ENCODE assay signal across 21 cellular contexts in the genomic region with DNA sequence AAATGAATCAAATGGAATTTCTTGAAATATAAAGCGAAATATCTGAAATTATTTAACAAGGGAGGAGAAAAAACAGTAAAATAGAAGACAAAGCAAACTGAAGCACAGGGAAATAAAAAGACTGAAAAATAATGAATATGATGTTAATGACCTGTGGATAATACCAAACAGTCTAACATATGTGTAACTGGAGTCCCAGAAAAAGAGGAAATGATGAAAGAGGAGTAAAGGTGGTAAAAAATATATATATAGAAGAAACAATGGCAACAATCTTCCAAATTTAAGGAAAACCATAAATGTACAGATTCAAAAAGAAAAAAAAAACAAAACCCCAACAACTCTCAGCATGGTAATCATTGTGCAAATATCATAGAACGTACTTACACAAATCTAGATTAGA.
"Had no signal": no experiment of that assay in that cellular context is flagged by ENCODE, and none has a peak within 500 bp of the region (broad histone marks: within the 10 kb centered on the region; RNA-seq: fewer than 3 reads in every experiment).

No MANE protein-coding gene starts in this region.

- H3K36me3 ChIP-seq: Peyer's patch had no signal

- H3K4me1 ChIP-seq: SJCRH30 had no signal

- H2AFZ ChIP-seq: PC-9 had no signal

- H3K9me3 ChIP-seq: Peyer's patch, SJCRH30 had no signal

- H3K27me3 ChIP-seq: Peyer's patch, SJCRH30 had no signal

- ATAC-seq: Right ventricle myocardium inferior, SK-N-SH treated with all-trans-retinoic acid at 6 μM for 48 hours had no signal

- DNase-seq: Kasumi-1, KG1, MV-4-11, NCI-H1048, NCI-H1105, NCI-H1436 treated with DMSO at 0.1 percent for 48 hours, NCI-H1694, NCI-H2029 treated with DMSO at 0.1 percent for 48 hours, NCI-H2171 treated with DMSO at 0.1 percent for 48 hours, NCI-H345, NCI-H446 treated with DMSO at 0.1 percent for 48 hours, NCI-H510A treated with DMSO at 0.1 percent for 48 hours, NCI-H526, NCI-H748 treated with DMSO at 0.1 percent for 48 hours, PC-9, Peyer's patch, SHP77 treated with DMSO at 0.1 percent for 48 hours, SJCRH30, T-helper 1 cell had no signal

- H3K27ac ChIP-seq: PC-9, Peyer's patch, SJCRH30 had no signal

- H3K4me3 ChIP-seq: PC-9, Peyer's patch, SJCRH30 had no signal

- H3K4me2 ChIP-seq: PC-9 had no signal
